3 cellular contexts compared by ENCODE assay signal in genomic region chr17:27740541-27740940, GRCh38. TPM values are rescaled to one million over a fixed set of nuclear protein-coding genes. Genes with fewer than 3 reads are reported as not detected.
"Had no signal": no experiment of that assay in that cellular context is flagged by ENCODE, and none has a peak within 500 bp of the region (broad histone marks: within the 10 kb centered on the region; RNA-seq: fewer than 3 reads in every experiment).

No MANE protein-coding gene starts in this region.

RNA-seq across cellular contexts. Expression of gene NOS2, which starts 59.8 kb away (rescaled TPM):
- total RNA-seq: renal cortical epithelial cell, smooth muscle cell had no signal
- polyA plus RNA-seq: naive thymus-derived CD4-positive, alpha-beta T cell had no signal
